ENCODE assay signal across 2 cellular contexts in genomic region chr1:62183164-62183855, GRCh38. TPM values are rescaled to one million over a fixed set of nuclear protein-coding genes. Genes with fewer than 3 reads are reported as not detected.
"Had no signal": no experiment of that assay in that cellular context is flagged by ENCODE, and none has a peak within 500 bp of the region (broad histone marks: within the 10 kb centered on the region; RNA-seq: fewer than 3 reads in every experiment).

No MANE protein-coding gene starts in this region.

RNA-seq across cellular contexts. Expression of gene L1TD1, which starts 11.3 kb away (rescaled TPM):
- total RNA-seq: activated naive CD8-positive, alpha-beta T cell treated with anti-CD3 and anti-CD28 coated beads, Interleukin-2, amount 10 ng/mL, durations not matched to agents 7 days and 5 days had no signal
- polyA plus RNA-seq: neural cell had no signal
